ENCODE assay signal across 8 cellular contexts in genomic region chr22:29907753-29908515, GRCh38. TPM values are rescaled to one million over a fixed set of nuclear protein-coding genes. Genes with fewer than 3 reads are reported as not detected.
A peak's percentile ranks its signal among the peaks of the same experiment; 100 is the strongest.
DNase-seq lines count a peak whose midpoint lies in the region; ATAC-seq and TF ChIP-seq lines count a peak whose summit lies in the region.

No MANE protein-coding gene starts in this region.

- peak overlapping the region; percentile 50 for H3K27ac ChIP-seq in fibroblast of lung (ENCODE audit: insufficient read depth, low read length)

- H3K4me3 ChIP-seq in fibroblast of lung (replicated peaks in 1 of 4; ENCODE audit: control extremely low read depth in 1 of 4, insufficient read depth in 1 of 4, low read depth in 3 of 4, low read length in 4 of 4) = no peak overlapping the region

- H3K79me2 ChIP-seq in fibroblast of lung (ENCODE audit: control insufficient read depth, insufficient read depth, low read length) = peaks cover 40% of the 10 kb centered on the region

- no peaks in the 10 kb centered on the region for H3K36me3 ChIP-seq in fibroblast of lung (ENCODE audit: control insufficient read depth, insufficient read depth, low read length)

- H3K9ac ChIP-seq in fibroblast of lung (ENCODE audit: insufficient read depth, low read length) = no peak overlapping the region

- no peaks in the 10 kb centered on the region for H4K20me1 ChIP-seq in fibroblast of lung (ENCODE audit: control insufficient read depth, extremely low read depth, insufficient read depth, low read length)

- peaks cover 11% of the 10 kb centered on the region for H3K4me1 ChIP-seq in fibroblast of lung (ENCODE audit: control insufficient read depth, extremely low read depth, insufficient read depth, low read length)

- no peaks in the 10 kb centered on the region for H3K9me3 ChIP-seq in fibroblast of lung (ENCODE audit: control insufficient read depth, insufficient read depth, low read depth, low read length)

- ATAC-seq in HG02798 (IDR thresholded peaks at IDR 0.05; ENCODE audit: poor library complexity, unreplicated experiment) (no peak), GM18511 (IDR thresholded peaks at IDR 0.05; ENCODE audit: unreplicated experiment) (no peak)

- no peak for TF ChIP-seq CTCF in fibroblast of lung (conservative IDR thresholded peaks at IDR 0.05 in 1 of 2, IDR thresholded peaks at IDR 0.05 in 1 of 2; ENCODE audit: low read depth in 1 of 2, low read length in 2 of 2)
- TF ChIP-seq CTCF in GM10248 (IDR thresholded peaks at IDR 0.05; ENCODE audit: control extremely low read depth, extremely low read depth, low read depth, missing control alignments) = no peak

- CTCF ChIA-PET in GM10248 (lab: Yijun Ruan, JAX) = interaction anchor here (0.8 to 3.2 kb wide), 6 partner anchors 9 to 282 kb away, joined by 3 to 16 read pairs (median 3); partner anchors contain the start of gene MTMR3

- no peaks in the 10 kb centered on the region for H3K27me3 ChIP-seq in fibroblast of lung (ENCODE audit: control insufficient read depth, insufficient read depth, low read length)

- H2AFZ ChIP-seq in fibroblast of lung (ENCODE audit: low read length) = no peak overlapping the region

- peak overlapping the region; percentile 51 for H3K4me2 ChIP-seq in fibroblast of lung (ENCODE audit: extremely low read depth, insufficient read depth, low read length)

- DNase-seq in DMS53 treated with DMSO at 0.1 percent for 48 hours (lab: John Stamatoyannopoulos, UW; ENCODE audit: unreplicated experiment) (peak; percentile 14), LHCN-M2 (ENCODE audit: low read depth) (peak; percentile 96), SK-N-DZ (ENCODE audit: low spot score) (peak; percentile 11), fibroblast of lung (ENCODE audit: low read depth in 2 of 2) (peak; percentile 94 to 98), non-pigmented ciliary epithelial cell (ENCODE audit: low read depth) (peak; percentile 90), GM10248 (ENCODE audit: extremely low spot score) (no peak)

- POLR2A ChIA-PET in GM10248 (lab: Yijun Ruan, JAX) = interaction anchor here (0.7 kb wide), 1 partner anchor 107 kb away, joined by 3 read pairs; no protein-coding TSS in a partner anchor

RNA-seq across cellular contexts. Expression of gene MTMR3, which starts 25.0 kb away (rescaled TPM):
- 9.9 and 14.5 TPM in 2 replicates for total RNA-seq in LHCN-M2 (2014; rRNA removed)
- 8.3 TPM for polyA plus RNA-seq in LHCN-M2 (2012)
- polyA plus RNA-seq in SK-N-DZ (2014; cell fraction: cytosol; rRNA removed) = 12.9 and 14.4 TPM in 2 replicates
- polyA plus RNA-seq in SK-N-DZ (2014; cell fraction: nucleus; rRNA removed) = 22.5 and 32.4 TPM in 2 replicates
- 23.4 and 31.2 TPM in 2 replicates for total RNA-seq in fibroblast of lung
- 15.0 and 18.1 TPM in 2 replicates for polyA plus RNA-seq in fibroblast of lung
- 12.2 and 13.3 TPM in 2 replicates for polyA plus RNA-seq in fibroblast of lung (2012)
- 38.7 and 88.7 TPM in 2 replicates for polyA minus RNA-seq in fibroblast of lung (ENCODE audit: low replicate concordance)
